ENCODE assay signal across 8 cellular contexts in the genomic region with DNA sequence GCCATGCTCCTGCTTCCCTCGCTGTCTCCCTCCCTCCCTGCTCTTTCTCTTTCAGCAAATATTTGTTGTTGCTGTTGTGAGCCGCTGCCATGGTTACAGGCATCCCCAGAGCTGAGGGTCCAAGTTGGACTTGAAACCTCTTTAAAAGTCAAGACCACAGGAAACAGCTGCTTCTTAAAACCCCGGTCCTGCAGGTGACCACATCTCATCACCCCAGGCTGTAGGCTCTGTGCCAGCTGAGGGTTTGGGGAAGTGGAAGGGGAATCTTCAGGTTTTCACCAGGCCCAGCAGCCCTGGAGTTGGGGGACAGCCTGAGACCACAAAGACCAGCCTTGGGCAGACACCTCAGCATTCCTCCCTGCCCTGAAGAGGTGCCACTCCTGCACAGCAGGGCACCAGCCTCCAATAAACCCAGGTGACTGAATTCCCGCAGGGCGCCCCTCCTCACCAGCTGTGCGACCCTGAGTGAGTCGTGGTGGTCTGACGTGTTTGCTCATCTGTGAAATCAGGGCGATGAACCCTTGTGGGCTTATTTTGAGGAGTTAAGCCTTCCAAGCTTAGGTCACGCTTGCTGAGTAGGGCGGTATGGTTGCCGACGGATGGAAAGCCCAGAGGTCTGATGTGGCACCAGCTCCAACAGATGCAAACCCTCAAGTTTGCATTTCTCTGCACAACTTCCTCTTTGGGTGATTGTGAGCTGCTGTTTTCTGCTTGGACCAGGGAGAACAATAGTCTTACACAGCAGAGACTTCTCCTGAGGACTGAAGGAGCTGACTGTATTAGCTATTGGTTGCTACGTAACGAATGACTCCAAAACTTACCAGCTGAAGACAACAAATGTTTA.
DNase-seq lines count a peak whose midpoint lies in the region; ATAC-seq and TF ChIP-seq lines count a peak whose summit lies in the region.

No MANE protein-coding gene starts in this region.

- no peak for TF ChIP-seq CTCF in GM12865 (IDR thresholded peaks at IDR 0.05; ENCODE audit: insufficient read depth, low read depth, low read length, missing control alignments)

- ATAC-seq in GM21367 (IDR thresholded peaks at IDR 0.05; ENCODE audit: unreplicated experiment) (peak; percentile 71), HG03432 (IDR thresholded peaks at IDR 0.05; ENCODE audit: unreplicated experiment) (peak; percentile 75)

- H3K4me3 ChIP-seq in GM12865 (ENCODE audit: low read depth, low read length) = no peak overlapping the region

- intact Hi-C loops in posterior cingulate gyrus (cut with DNase I) = no loop called here

- peak; percentile 93 for DNase-seq in GM12865 (ENCODE audit: low read depth)
- peak; percentile 8 for DNase-seq in UCSD-AML1 (lab: John Stamatoyannopoulos, UW; ENCODE audit: unreplicated experiment)
- no peak for DNase-seq in posterior cingulate gyrus
- DNase-seq in activated CD8-positive, alpha-beta memory T cell treated with anti-CD3 and anti-CD28 coated beads, Interleukin-2, amount 50 U/mL, for 4 hours = no peak
- DNase-seq in GOT3 (lab: John Stamatoyannopoulos, UW) = no peak
- DNase-seq in nucleus accumbens (lab: John Stamatoyannopoulos, UW) = no peak

Comparison
In these comparisons a context has a peak if more than half of its experiments do, and no peak if none do; other contexts are left out.
1. DNase-seq: peak in GM12865 (single experiment) and UCSD-AML1 (single experiment); none in posterior cingulate gyrus (0 of 10), activated CD8-positive, alpha-beta memory T cell treated with anti-CD3 and anti-CD28 coated beads, Interleukin-2, amount 50 U/mL, for 4 hours (single experiment), GOT3 (single experiment) and nucleus accumbens (0 of 56).